ENCODE assay signal across 9 cellular contexts in genomic region chr6:52923689-52924088, GRCh38. TPM values are rescaled to one million over a fixed set of nuclear protein-coding genes. Genes with fewer than 3 reads are reported as not detected.
"Had no signal": no experiment of that assay in that cellular context is flagged by ENCODE, and none has a peak within 500 bp of the region (broad histone marks: within the 10 kb centered on the region; RNA-seq: fewer than 3 reads in every experiment).

No MANE protein-coding gene starts in this region.

RNA-seq across cellular contexts. Expression of gene GSTA3, which starts 14.2 kb away (rescaled TPM):
- total RNA-seq: activated CD4-positive, alpha-beta T cell treated with anti-CD3 and anti-CD28 coated beads, Interleukin-2, amount 10 ng/mL, durations not matched to agents 24 days and 14 days; activated CD8-positive, alpha-beta memory T cell treated with anti-CD3 and anti-CD28 coated beads for 36 hours; activated CD8-positive, alpha-beta T cell treated with anti-CD3 and anti-CD28 coated beads for 36 hours; activated naive CD8-positive, alpha-beta T cell treated with anti-CD3 and anti-CD28 coated beads for 36 hours; activated T-cell treated with anti-CD3 and anti-CD28 coated beads, Interleukin-2, amount 50 U/mL, for 72 hours; activated T-helper 17 cell treated with anti-CD3 and anti-CD28 coated beads, Interleukin-2, amount 50 U/mL, for 72 hours; ascending aorta; cardiac muscle cell; Right ventricle myocardium superior had no signal
- polyA plus RNA-seq: cardiac muscle cell had no signal
